Comparison of ENCODE assay signal across 13 cellular contexts in the genomic region with DNA sequence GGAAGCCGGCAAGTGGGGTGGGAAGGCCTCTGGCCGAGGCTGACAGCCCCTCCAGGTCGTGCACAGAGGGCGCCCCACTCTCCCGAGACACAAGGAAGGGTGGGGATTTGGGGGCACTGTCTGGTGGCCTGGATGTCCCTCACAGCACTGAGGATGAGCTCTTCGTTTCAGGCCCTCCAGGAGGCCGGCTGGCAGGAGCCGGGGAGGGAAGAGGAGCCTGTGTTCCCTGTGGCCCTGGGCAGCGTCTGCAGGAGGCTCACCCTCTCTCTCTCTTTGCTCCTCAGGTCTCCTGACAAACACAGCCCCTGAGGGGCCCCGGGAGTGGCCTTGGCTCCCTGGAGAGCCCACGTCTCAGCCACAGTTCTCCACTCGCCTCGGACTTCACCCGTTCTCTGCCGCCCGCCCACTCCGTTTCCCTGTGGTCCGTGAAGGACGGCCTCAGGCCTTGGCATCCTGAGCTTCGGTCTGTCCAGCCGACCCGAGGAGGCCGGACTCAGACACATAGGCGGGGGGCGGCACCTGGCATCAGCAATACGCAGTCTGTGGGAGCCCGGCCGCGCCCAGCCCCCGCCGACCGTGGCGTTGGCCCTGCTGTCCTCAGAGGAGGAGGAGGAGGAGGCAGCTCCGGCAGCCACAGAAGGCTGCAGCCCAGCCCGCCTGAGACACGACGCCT.
"Had no signal": no experiment of that assay in that cellular context is flagged by ENCODE, and none has a peak within 500 bp of the region (broad histone marks: within the 10 kb centered on the region; RNA-seq: fewer than 3 reads in every experiment).

No MANE protein-coding gene starts in this region.

- H3K4me1 Mint-ChIP-seq: activated B cell treated with CpG ODN at 0.5 μM for 24 hours; activated CD4-positive, alpha-beta T cell treated with anti-CD3 and anti-CD28 coated beads, Interleukin-2, amount 10 ng/mL, durations not matched to agents 24 days and 14 days; activated naive CD4-positive, alpha-beta T cell treated with anti-CD3 and anti-CD28 coated beads, Interleukin-2, amount 10 ng/mL, durations not matched to agents 7 days and 5 days; naive thymus-derived CD8-positive, alpha-beta T cell; T-helper 17 cell had no signal

- H3K27ac Mint-ChIP-seq: activated B cell treated with CpG ODN at 0.5 μM for 24 hours; activated CD4-positive, alpha-beta T cell treated with anti-CD3 and anti-CD28 coated beads, Interleukin-2, amount 10 ng/mL, durations not matched to agents 24 days and 14 days; activated naive CD4-positive, alpha-beta T cell treated with anti-CD3 and anti-CD28 coated beads, Interleukin-2, amount 10 ng/mL, durations not matched to agents 7 days and 5 days; activated T-helper 1 cell treated with anti-CD3 and anti-CD28 coated beads, Interleukin-12 subunit alpha, Interleukin-12 subunit beta, Interleukin-2, Interleukin-4 antibody, amounts not matched to agents 30 ng/mL and 10 ng/mL and 1 ng/mL, durations not matched to agents 14 hours and 24 hours and 36 hours; naive thymus-derived CD8-positive, alpha-beta T cell; T-helper 17 cell had no signal

- H3K27me3 Mint-ChIP-seq: activated B cell treated with CpG ODN at 0.5 μM for 24 hours; activated CD4-positive, alpha-beta T cell treated with anti-CD3 and anti-CD28 coated beads, Interleukin-2, amount 10 ng/mL, durations not matched to agents 24 days and 14 days; activated naive CD4-positive, alpha-beta T cell treated with anti-CD3 and anti-CD28 coated beads, Interleukin-2, amount 10 ng/mL, durations not matched to agents 7 days and 5 days; T-helper 17 cell had no signal

- H3K9me3 Mint-ChIP-seq: activated B cell treated with CpG ODN at 0.5 μM for 24 hours; activated CD4-positive, alpha-beta T cell treated with anti-CD3 and anti-CD28 coated beads, Interleukin-2, amount 10 ng/mL, durations not matched to agents 24 days and 14 days; activated T-helper 1 cell treated with anti-CD3 and anti-CD28 coated beads, Interleukin-12 subunit alpha, Interleukin-12 subunit beta, Interleukin-2, Interleukin-4 antibody, amounts not matched to agents 30 ng/mL and 10 ng/mL and 1 ng/mL, durations not matched to agents 14 hours and 24 hours and 36 hours; naive thymus-derived CD8-positive, alpha-beta T cell had no signal

- H3K4me3 Mint-ChIP-seq: activated B cell treated with CpG ODN at 0.5 μM for 24 hours; activated CD4-positive, alpha-beta T cell treated with anti-CD3 and anti-CD28 coated beads, Interleukin-2, amount 10 ng/mL, durations not matched to agents 24 days and 14 days; activated naive CD4-positive, alpha-beta T cell treated with anti-CD3 and anti-CD28 coated beads, Interleukin-2, amount 10 ng/mL, durations not matched to agents 7 days and 5 days; activated T-helper 1 cell treated with anti-CD3 and anti-CD28 coated beads, Interleukin-12 subunit alpha, Interleukin-12 subunit beta, Interleukin-2, Interleukin-4 antibody, amounts not matched to agents 30 ng/mL and 10 ng/mL and 1 ng/mL, durations not matched to agents 14 hours and 24 hours and 36 hours; naive thymus-derived CD8-positive, alpha-beta T cell; T-helper 17 cell had no signal

- H3K36me3 Mint-ChIP-seq: activated naive CD4-positive, alpha-beta T cell treated with anti-CD3 and anti-CD28 coated beads, Interleukin-2, amount 10 ng/mL, durations not matched to agents 7 days and 5 days; naive thymus-derived CD8-positive, alpha-beta T cell had no signal

- ATAC-seq: gastroesophageal sphincter; naive thymus-derived CD8-positive, alpha-beta T cell; T-helper 17 cell had no signal

- DNase-seq: activated B cell treated with CpG ODN at 0.5 μM for 24 hours; activated CD4-positive, alpha-beta T cell treated with anti-CD3 and anti-CD28 coated beads, Interleukin-2, amount 10 ng/mL, durations not matched to agents 24 days and 14 days; activated naive CD4-positive, alpha-beta T cell treated with anti-CD3 and anti-CD28 coated beads, Interleukin-2, amount 10 ng/mL, durations not matched to agents 7 days and 5 days; colonic mucosa; effector CD8-positive, alpha-beta T cell; kidney glomerular epithelial cell; SIG-M5; stimulated activated CD4-positive, alpha-beta T cell treated with anti-CD3 and anti-CD28 coated beads, Interleukin-15, amount 100 ng/mL, for 24 hours; T-helper 17 cell; thyroid gland had no signal
